ENCODE assay signal across 11 cellular contexts in the genomic region with DNA sequence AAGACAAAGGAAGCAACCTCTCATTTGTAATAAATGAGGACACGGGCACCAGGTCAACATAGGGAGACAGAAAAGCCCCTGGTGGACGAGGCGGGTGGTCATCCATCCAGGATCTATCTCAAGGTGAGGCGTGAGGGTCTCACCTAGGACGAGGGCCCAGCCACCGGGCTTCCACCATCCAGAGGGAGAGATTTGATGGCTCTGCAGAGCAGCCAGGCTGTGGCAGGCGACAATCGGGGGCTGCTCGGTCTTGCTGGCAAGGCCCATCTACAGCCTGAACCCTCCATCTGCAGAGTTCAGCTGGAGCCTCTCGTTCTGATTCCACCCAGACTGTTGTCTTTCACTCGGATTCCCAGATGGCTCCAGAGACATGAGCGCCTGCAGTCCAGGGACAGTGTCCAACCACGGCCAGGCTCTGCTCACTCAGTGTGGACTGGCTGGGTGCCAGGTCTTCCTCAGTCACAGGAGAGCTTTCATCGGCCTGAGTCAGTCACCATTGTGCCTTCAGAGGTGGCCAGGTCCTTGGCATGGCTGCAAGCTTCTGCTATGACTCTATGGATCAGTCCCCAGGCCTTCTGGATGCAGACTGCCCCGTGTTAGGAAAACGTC. TPM values are rescaled to one million over a fixed set of nuclear protein-coding genes. Genes with fewer than 3 reads are reported as not detected.
A peak's percentile ranks its signal among the peaks of the same experiment; 100 is the strongest.
DNase-seq lines count a peak whose midpoint lies in the region; ATAC-seq and TF ChIP-seq lines count a peak whose summit lies in the region.
"Had no signal": no experiment of that assay in that cellular context is flagged by ENCODE, and none has a peak within 500 bp of the region (broad histone marks: within the 10 kb centered on the region; RNA-seq: fewer than 3 reads in every experiment).

No MANE protein-coding gene starts in this region.

- H3K9ac ChIP-seq in mammary epithelial cell (ENCODE audit: insufficient read depth, low read length): no peak overlapping the region

- no peak overlapping the region for H3K27ac Mint-ChIP-seq in MCF 10A (ENCODE audit: low read depth, unreplicated experiment)

- H3K9me3 ChIP-seq in mammary epithelial cell (replicated peaks; ENCODE audit: insufficient read depth, low read length) (no peaks in the 10 kb centered on the region), right lobe of liver (no peaks in the 10 kb centered on the region)
- H3K9me3 ChIP-seq: neutrophil had no signal

- H3K27ac ChIP-seq in mammary epithelial cell (ENCODE audit: insufficient read depth, low read depth, low read length): no peak overlapping the region
- peak overlapping the region; percentile 40 for H3K27ac ChIP-seq in cingulate gyrus (ENCODE audit: low read depth, low read length)
- H3K27ac ChIP-seq in right lobe of liver: no peak overlapping the region
- H3K27ac ChIP-seq: neutrophil, WERI-Rb-1 had no signal

- peak; percentile 31 for DNase-seq in MCF 10A (ENCODE audit: unreplicated experiment)
- no peak for DNase-seq in mammary epithelial cell
- DNase-seq in right lobe of liver: peak; percentile 66 to 77 (median 70)
- DNase-seq in activated CD4-positive, alpha-beta T cell treated with anti-CD3 and anti-CD28 coated beads for 48 hours: no peak
- DNase-seq in activated effector memory CD4-positive, alpha-beta T cell treated with anti-CD3 and anti-CD28 coated beads, Interleukin-2, amount 50 U/mL, for 16 hours: no peak
- no peak for DNase-seq in activated CD4-positive, alpha-beta T cell treated with anti-CD3 and anti-CD28 coated beads, Interleukin-2, amount 50 U/mL, for 1 hour
- DNase-seq: WERI-Rb-1 had no signal

- intact Hi-C loops in MCF 10A (cut with micrococcal nuclease): loop anchor here (10.0 kb wide), 1 partner anchor 247 kb away; no protein-coding TSS in a partner anchor
- intact Hi-C loops in mammary epithelial cell (cut with micrococcal nuclease): no loop called here
- intact Hi-C loops in right lobe of liver (cut with DNase I): loop anchor here (10.0 kb wide), 2 partner anchors 233 to 323 kb away; no protein-coding TSS in a partner anchor

- dilution Hi-C loops in mammary epithelial cell (cut with HindIII; ENCODE audit: low sequenced_read_pairs): loop anchor here (5.0 kb wide), 1 partner anchor 39 kb away; no protein-coding TSS in a partner anchor

- H3K27me3 ChIP-seq in mammary epithelial cell (ENCODE audit: insufficient read depth, low read length) (no peaks in the 10 kb centered on the region), right lobe of liver (no peaks in the 10 kb centered on the region)

- TF ChIP-seq POLR2A in right lobe of liver (IDR thresholded peaks at IDR 0.05): no peak

- no peak overlapping the region for H2AFZ ChIP-seq in mammary epithelial cell (ENCODE audit: low read depth, low read length)

- no peak overlapping the region for H3K4me2 ChIP-seq in mammary epithelial cell (ENCODE audit: insufficient read depth, low read depth, low read length)

- in situ Hi-C loops in mammary epithelial cell (cut with MboI; ENCODE audit: low sequenced_read_pairs in 2 of 2): loop anchor here in 1 of 2 donors (10.0 to 25.0 kb wide), 2 partner anchors 233 to 326 kb away; no protein-coding TSS in a partner anchor

- H3K9me3 Mint-ChIP-seq in MCF 10A (ENCODE audit: unreplicated experiment): no peaks in the 10 kb centered on the region

- POLR2A ChIA-PET in MCF 10A (lab: Yijun Ruan, JAX): interaction anchor here (0.7 kb wide), 1 partner anchor 9 kb away, joined by 3 read pairs; no protein-coding TSS in a partner anchor

- H3K4me1 ChIP-seq in mammary epithelial cell (ENCODE audit: insufficient read depth, low read length) (peaks cover 9% of the 10 kb centered on the region), right lobe of liver (no peaks in the 10 kb centered on the region)

- BruUV-seq in MCF 10A (replicated peaks; lab: Mats Ljungman, UMichigan): no TSS peak
- BruUV-seq in mammary epithelial cell (replicated peaks; lab: Mats Ljungman, UMichigan): no TSS peak

- no peaks in the 10 kb centered on the region for H4K20me1 ChIP-seq in mammary epithelial cell (ENCODE audit: insufficient read depth, low read length)

- CTCF ChIA-PET in MCF 10A (lab: Yijun Ruan, JAX): interaction anchor here (0.6 to 7.8 kb wide), 2 partner anchors 8 to 44 kb away, joined by 3 to 56 read pairs; a partner anchor contains a TSS
- CTCF ChIA-PET in mammary epithelial cell (lab: Charles Lee; ENCODE audit: low non-redundant PET): no interaction called here

- WGBS in mammary epithelial cell (ENCODE audit: low coverage, missing lambda C conversion rate): 88% methylated on average over 16 of the region's 16 CpGs
- 89% methylated on average over 3 of the region's 16 CpGs for WGBS in right lobe of liver (ENCODE audit: insufficient coverage, low coverage, low lambda C conversion rate, missing lambda C conversion rate)

- H3K27me3 Mint-ChIP-seq in MCF 10A (ENCODE audit: insufficient read depth, unreplicated experiment): no peaks in the 10 kb centered on the region

- peaks cover 23% of the 10 kb centered on the region for H3K4me1 Mint-ChIP-seq in MCF 10A (ENCODE audit: insufficient read depth, unreplicated experiment)

- TF ChIP-seq CTCF in MCF 10A (IDR thresholded peaks at IDR 0.05; ENCODE audit: unreplicated experiment) (no peak), mammary epithelial cell (conservative IDR thresholded peaks at IDR 0.05 in 1 of 2, IDR thresholded peaks at IDR 0.05 in 1 of 2; ENCODE audit: extremely low read depth in 1 of 2, insufficient read depth in 1 of 2, low read depth in 1 of 2, low read length in 2 of 2) (no peak), right lobe of liver (IDR thresholded peaks at IDR 0.05) (no peak)

- H3K36me3 ChIP-seq in mammary epithelial cell (ENCODE audit: insufficient read depth, low read length) (peaks cover 13% of the 10 kb centered on the region), right lobe of liver (peaks cover 0 to 26% (median 3%) of the 10 kb centered on the region in 4 donors)

- peaks cover 32% of the 10 kb centered on the region for H3K36me3 Mint-ChIP-seq in MCF 10A (ENCODE audit: insufficient read depth, unreplicated experiment)

- H3K4me3 ChIP-seq in mammary epithelial cell (replicated peaks in 1 of 3; ENCODE audit: insufficient read depth in 1 of 3, low read depth in 2 of 3, low read length in 3 of 3) (no peak overlapping the region), right lobe of liver (no peak overlapping the region)

- ATAC-seq in right lobe of liver: peak; percentile 31 to 57 (median 42)
- no peak for ATAC-seq in GM21360 (IDR thresholded peaks at IDR 0.05; ENCODE audit: unreplicated experiment)

- H3K79me2 ChIP-seq in mammary epithelial cell (ENCODE audit: insufficient read depth, low read length): no peaks in the 10 kb centered on the region

- H3K4me3 Mint-ChIP-seq in MCF 10A (ENCODE audit: unreplicated experiment): no peak overlapping the region

RNA-seq across cellular contexts. Expression of a gene that starts 5.9 kb away (rescaled TPM):
- total RNA-seq in MCF 10A (2022) (not detected in 2 replicates), mammary epithelial cell (not detected), right lobe of liver (not detected)
- not detected for polyA plus RNA-seq in mammary epithelial cell
- polyA minus RNA-seq in mammary epithelial cell: not detected
- polyA plus RNA-seq: adipose tissue had no signal

RNA-seq across cellular contexts. Expression of a gene that starts 19.2 kb away (rescaled TPM):
- total RNA-seq in MCF 10A (2022) (23.9 and 27.8 TPM in 2 replicates), mammary epithelial cell (10 to 100 TPM; 50.2 to 51.7 TPM), right lobe of liver (100 to 1,000 TPM in 1 of 6 experiments, 10 to 100 TPM in 5; 61.5 to 132 (median 73.1) TPM)
- polyA plus RNA-seq in mammary epithelial cell: 64.3 TPM
- polyA minus RNA-seq in mammary epithelial cell: 37.8 TPM

Comparison
In these comparisons a context has a peak if more than half of its experiments do, and no peak if none do; other contexts are left out.
1. DNase-seq: peak in MCF 10A (single experiment) and right lobe of liver (3 of 3); none in mammary epithelial cell (single experiment), activated CD4-positive, alpha-beta T cell treated with anti-CD3 and anti-CD28 coated beads for 48 hours (single experiment), activated effector memory CD4-positive, alpha-beta T cell treated with anti-CD3 and anti-CD28 coated beads, Interleukin-2, amount 50 U/mL, for 16 hours (single experiment) and activated CD4-positive, alpha-beta T cell treated with anti-CD3 and anti-CD28 coated beads, Interleukin-2, amount 50 U/mL, for 1 hour (single experiment).